9 cellular contexts compared by ENCODE assay signal in genomic region chr2:192162392-192163042, GRCh38. TPM values are rescaled to one million over a fixed set of nuclear protein-coding genes. Genes with fewer than 3 reads are reported as not detected.
DNase-seq lines count a peak whose midpoint lies in the region; ATAC-seq and TF ChIP-seq lines count a peak whose summit lies in the region.
"Had no signal": no experiment of that assay in that cellular context is flagged by ENCODE, and none has a peak within 500 bp of the region (broad histone marks: within the 10 kb centered on the region; RNA-seq: fewer than 3 reads in every experiment).

No MANE protein-coding gene starts in this region.

- CTCF ChIA-PET in CD8-positive, alpha-beta T cell (lab: Charles Lee): interaction anchor here (0.6 to 2.8 kb wide), 31 partner anchors 9 to 997 kb away, joined by 3 to 134 read pairs (median 5); partner anchors contain the start of gene TMEFF2
- CTCF ChIA-PET in PC-3 (lab: Charles Lee): interaction anchor here (0.6 to 2.3 kb wide), 14 partner anchors 75 to 607 kb away, joined by 3 to 74 read pairs (median 3); no protein-coding TSS in a partner anchor

- no peak overlapping the region for H3K4me3 ChIP-seq in CD8-positive, alpha-beta T cell (ENCODE audit: low read depth, low read length)
- H3K4me3 ChIP-seq in HL-60 (replicated peaks; ENCODE audit: insufficient read depth, low read length) (no peak overlapping the region), PC-3 (ENCODE audit: low read length) (no peak overlapping the region), fibroblast of pulmonary artery (replicated peaks; ENCODE audit: low read depth, low read length) (no peak overlapping the region), testis (no peak overlapping the region)

- no peaks in the 10 kb centered on the region for H3F3A ChIP-seq in PC-3 (ENCODE audit: low read length, unreplicated experiment)

- peaks cover 11% of the 10 kb centered on the region for H3K27me3 Mint-ChIP-seq in CD8-positive, alpha-beta T cell (ENCODE audit: low read depth)
- H3K27me3 Mint-ChIP-seq in activated T-cell treated with anti-CD3 and anti-CD28 coated beads, Interleukin-2, amount 50 U/mL, for 24 hours: peaks cover 13% of the 10 kb centered on the region

- no peaks in the 10 kb centered on the region for H3K27me3 ChIP-seq in CD8-positive, alpha-beta T cell (ENCODE audit: insufficient read depth, low read length)
- H3K27me3 ChIP-seq in HL-60 (ENCODE audit: insufficient read depth, poor library complexity, severe bottlenecking) (no peaks in the 10 kb centered on the region), PC-3 (ENCODE audit: low read length) (0 out of 2 replicates have a peak, but pooled peaks cover 1% of the 10 kb centered on the region), testis (no peaks in the 10 kb centered on the region)

- TF ChIP-seq POLR2A in testis (IDR thresholded peaks at IDR 0.05): no peak

- no peak overlapping the region for H2AFZ ChIP-seq in PC-3 (ENCODE audit: low read length)

- peak; percentile 23 to 73 (median 51) for DNase-seq in CD8-positive, alpha-beta T cell
- peak; percentile 18 to 40 for DNase-seq in HL-60 (ENCODE audit: low read depth in 1 of 2, low spot score in 1 of 2)
- DNase-seq in PC-3: peak; percentile 87
- peak; percentile 46 for DNase-seq in activated T-cell treated with anti-CD3 and anti-CD28 coated beads, Interleukin-2, amount 50 U/mL, for 24 hours
- DNase-seq in fibroblast of pulmonary artery (ENCODE audit: low read depth): peak; percentile 86
- DNase-seq in nucleus accumbens (lab: John Stamatoyannopoulos, UW): peak in 29 of 56 donors; percentile 6 to 87 (median 40)
- peak; percentile 87 for DNase-seq in testis

- H3K9me2 ChIP-seq in PC-3 (replicated peaks; ENCODE audit: low read length): no peaks in the 10 kb centered on the region

- H3K79me2 ChIP-seq in PC-3 (ENCODE audit: low read length): no peaks in the 10 kb centered on the region

- H3K4me2 ChIP-seq in PC-3 (ENCODE audit: low read length): peak overlapping the region; percentile 18; the same call in 1 of the 2 replicates

- no peaks in the 10 kb centered on the region for H4K20me1 ChIP-seq in PC-3 (ENCODE audit: low read length)

- no peaks in the 10 kb centered on the region for H3K9me3 ChIP-seq in CD8-positive, alpha-beta T cell (ENCODE audit: low read length)
- H3K9me3 ChIP-seq in PC-3 (ENCODE audit: low read length) (no peaks in the 10 kb centered on the region), testis (no peaks in the 10 kb centered on the region)

- 18 to 30% methylated on average over 4 of the region's 4 CpGs for WGBS in testis, 2 donors

- H3K27ac Mint-ChIP-seq in CD8-positive, alpha-beta T cell: no peak overlapping the region
- no peak overlapping the region for H3K27ac Mint-ChIP-seq in activated T-cell treated with anti-CD3 and anti-CD28 coated beads, Interleukin-2, amount 50 U/mL, for 24 hours

- intact Hi-C loops in CD8-positive, alpha-beta T cell (cut with DNase I, micrococcal nuclease): loop anchor here (1.0 to 10.0 kb wide), 11 partner anchors 350 to 1118 kb away; no protein-coding TSS in a partner anchor
- intact Hi-C loops in PC-3 (cut with micrococcal nuclease) (loop anchor here (1.0 to 2.0 kb wide), 3 partner anchors 293 to 608 kb away; no protein-coding TSS in a partner anchor), testis (cut with DNase I; ENCODE audit: low total_unique reads) (loop anchor here (5.0 kb wide), 1 partner anchor 345 kb away; no protein-coding TSS in a partner anchor)

- H3K9ac ChIP-seq in PC-3 (ENCODE audit: low read length): no peak overlapping the region

- H3K9me3 Mint-ChIP-seq in CD8-positive, alpha-beta T cell: no peaks in the 10 kb centered on the region
- H3K9me3 Mint-ChIP-seq in activated T-cell treated with anti-CD3 and anti-CD28 coated beads, Interleukin-2, amount 50 U/mL, for 24 hours: no peaks in the 10 kb centered on the region

- no peaks in the 10 kb centered on the region for H3K36me3 ChIP-seq in CD8-positive, alpha-beta T cell (ENCODE audit: insufficient read depth, low read length)
- H3K36me3 ChIP-seq in PC-3 (ENCODE audit: low read depth, low read length) (no peaks in the 10 kb centered on the region; the same call in 1 of the 2 replicates), testis (ENCODE audit: low read depth, missing control alignments) (no peaks in the 10 kb centered on the region)

- ATAC-seq in CD8-positive, alpha-beta T cell: peak; percentile 49
- peak; percentile 69 for ATAC-seq in GM19324 (IDR thresholded peaks at IDR 0.05; ENCODE audit: low FRiP score, unreplicated experiment)
- peak; percentile 92 for ATAC-seq in PC-3

- POLR2A ChIA-PET in CD8-positive, alpha-beta T cell (lab: Charles Lee): interaction anchor here (1.2 kb wide), 1 partner anchor 607 kb away, joined by 3 read pairs; no protein-coding TSS in a partner anchor
- POLR2A ChIA-PET in PC-3 (lab: Charles Lee; ENCODE audit: unreplicated experiment): interaction anchor here (1.1 kb wide), 1 partner anchor 350 kb away, joined by 3 read pairs; no protein-coding TSS in a partner anchor

- peak; percentile 89 for TF ChIP-seq CTCF in CD8-positive, alpha-beta T cell (IDR thresholded peaks at IDR 0.05)
- TF ChIP-seq CTCF in HL-60 (IDR thresholded peaks at IDR 0.05; ENCODE audit: insufficient read depth, low read length) (peak; percentile 62), PC-3 (conservative IDR thresholded peaks at IDR 0.05; ENCODE audit: low read depth, low read length) (peak; percentile 97), fibroblast of pulmonary artery (IDR thresholded peaks at IDR 0.05; ENCODE audit: low read length, missing control alignments) (peak; percentile 94), testis (IDR thresholded peaks at IDR 0.05) (peak; percentile 92 to 96 (median 93))

- no peaks in the 10 kb centered on the region for H3K36me3 Mint-ChIP-seq in CD8-positive, alpha-beta T cell
- H3K36me3 Mint-ChIP-seq in activated T-cell treated with anti-CD3 and anti-CD28 coated beads, Interleukin-2, amount 50 U/mL, for 24 hours (ENCODE audit: low read depth): no peaks in the 10 kb centered on the region

- peaks cover 4% of the 10 kb centered on the region for H3K4me1 ChIP-seq in CD8-positive, alpha-beta T cell (ENCODE audit: insufficient read depth, low read length)
- H3K4me1 ChIP-seq in PC-3 (ENCODE audit: insufficient read depth, low read length): peaks cover 5% of the 10 kb centered on the region; the same call in 1 of the 2 replicates
- peaks cover 5% of the 10 kb centered on the region for H3K4me1 ChIP-seq in testis

- BruUV-seq in PC-3 (replicated peaks; lab: Mats Ljungman, UMichigan): no TSS peak

- peaks cover 9% of the 10 kb centered on the region for H3K4me1 Mint-ChIP-seq in CD8-positive, alpha-beta T cell (ENCODE audit: low read depth)
- peaks cover 11% of the 10 kb centered on the region for H3K4me1 Mint-ChIP-seq in activated T-cell treated with anti-CD3 and anti-CD28 coated beads, Interleukin-2, amount 50 U/mL, for 24 hours (ENCODE audit: low read depth)

- no peak overlapping the region for H3K27ac ChIP-seq in CD8-positive, alpha-beta T cell (ENCODE audit: low read depth, low read length)
- no peak overlapping the region for H3K27ac ChIP-seq in HL-60 (replicated peaks)
- H3K27ac ChIP-seq in PC-3 (ENCODE audit: low read length): no peak overlapping the region
- H3K27ac ChIP-seq in testis: no peak overlapping the region

- peak overlapping the region; percentile 4 for H3K4me3 Mint-ChIP-seq in CD8-positive, alpha-beta T cell
- H3K4me3 Mint-ChIP-seq in activated T-cell treated with anti-CD3 and anti-CD28 coated beads, Interleukin-2, amount 50 U/mL, for 24 hours: no peak overlapping the region

RNA-seq across cellular contexts. Expression of gene TMEFF2, which starts 32.2 kb away (rescaled TPM):
- total RNA-seq in CD8-positive, alpha-beta T cell: not detected
- total RNA-seq in PC-3 (2014; rRNA removed) (not detected in 2 replicates), testis (1 to 10 TPM; 2.2 to 2.7 TPM)
- 3.0 TPM for polyA plus RNA-seq in testis (ENCODE audit: insufficient read depth, low read depth, low replicate concordance)
- total RNA-seq: T-helper 2 cell treated with Interferon-gamma antibody and Interleukin-4, amounts not matched to agents 100 ng/mL and 5 ng/mL, for 36 hours had no signal

Comparison
In these comparisons a context has a peak if more than half of its experiments do, and no peak if none do; other contexts are left out.
1. DNase-seq: peak in every context shown above with its lines; median percentile 87 in PC-3; 87 in testis; 86 in fibroblast of pulmonary artery; 51 in CD8-positive, alpha-beta T cell; 46 in activated T-cell treated with anti-CD3 and anti-CD28 coated beads, Interleukin-2, amount 50 U/mL, for 24 hours; 40 in nucleus accumbens; 29 in HL-60.